ENCODE assay signal across 13 cellular contexts in genomic region chr14:99718811-99719192, GRCh38.
A peak's percentile ranks its signal among the peaks of the same experiment; 100 is the strongest.
DNase-seq lines count a peak whose midpoint lies in the region; ATAC-seq lines count a peak whose summit lies in the region.
"Had no signal": no experiment of that assay in that cellular context is flagged by ENCODE, and none has a peak within 500 bp of the region (broad histone marks: within the 10 kb centered on the region; RNA-seq: fewer than 3 reads in every experiment).

No MANE protein-coding gene starts in this region.

- DNase-seq in DMS 273 treated with DMSO at 0.1 percent for 48 hours (lab: John Stamatoyannopoulos, UW) = no peak
- no peak for DNase-seq in NCI-H1092 (lab: John Stamatoyannopoulos, UW)
- no peak for DNase-seq in effector memory CD4-positive, alpha-beta T cell
- DNase-seq: activated T-cell treated with anti-CD3 and anti-CD28 coated beads for 4 hours, adrenal gland, SW 1271, transverse colon had no signal

- no peaks in the 10 kb centered on the region for H3K27me3 ChIP-seq in BLaER1 treated with 17β-estradiol and CSF1 and Interleukin-3, amounts not matched to agents 10 nM and 100 nM
- no peaks in the 10 kb centered on the region for H3K27me3 ChIP-seq in effector memory CD4-positive, alpha-beta T cell (replicated peaks; ENCODE audit: control insufficient read depth, insufficient read depth, low read length, poor library complexity, severe bottlenecking)
- H3K27me3 ChIP-seq: adrenal gland, transverse colon had no signal

- no peaks in the 10 kb centered on the region for H4K20me1 ChIP-seq in BLaER1 treated with 17β-estradiol and CSF1 and Interleukin-3, amounts not matched to agents 10 nM and 100 nM

- no peaks in the 10 kb centered on the region for H3K9me3 ChIP-seq in BLaER1 treated with 17β-estradiol and CSF1 and Interleukin-3, amounts not matched to agents 10 nM and 100 nM (replicated peaks in 1 of 11)
- H3K9me3 ChIP-seq in effector memory CD4-positive, alpha-beta T cell (ENCODE audit: control insufficient read depth, low read length) = no peaks in the 10 kb centered on the region
- H3K9me3 ChIP-seq: A549, adrenal gland, transverse colon had no signal

- peaks cover 4 to 40% (median 36%) of the 10 kb centered on the region in 10 experiments; a peak in 18 of 20 replicates for H3K4me1 ChIP-seq in BLaER1 treated with 17β-estradiol and CSF1 and Interleukin-3, amounts not matched to agents 10 nM and 100 nM
- H3K4me1 ChIP-seq in effector memory CD4-positive, alpha-beta T cell (ENCODE audit: control insufficient read depth, insufficient read depth, low read length, poor library complexity, severe bottlenecking) = no peaks in the 10 kb centered on the region
- H3K4me1 ChIP-seq: A549, adrenal gland, transverse colon had no signal

- H3K9ac ChIP-seq in BLaER1 treated with 17β-estradiol and CSF1 and Interleukin-3, amounts not matched to agents 10 nM and 100 nM = no peak overlapping the region

- peak overlapping the region in 9 of 11 experiments; percentile 30 to 88 (median 75); a peak in 16 of 22 replicates for H3K4me2 ChIP-seq in BLaER1 treated with 17β-estradiol and CSF1 and Interleukin-3, amounts not matched to agents 10 nM and 100 nM
- H3K4me2 ChIP-seq: A549 had no signal

- H3K27ac ChIP-seq in BLaER1 treated with 17β-estradiol and CSF1 and Interleukin-3, amounts not matched to agents 10 nM and 100 nM = no peak overlapping the region
- no peak overlapping the region for H3K27ac ChIP-seq in effector memory CD4-positive, alpha-beta T cell (ENCODE audit: insufficient read depth, low read length, poor library complexity, severe bottlenecking)
- H3K27ac ChIP-seq: A549, adrenal gland, transverse colon had no signal

- no peaks in the 10 kb centered on the region for H3K36me3 ChIP-seq in BLaER1 treated with 17β-estradiol and CSF1 and Interleukin-3, amounts not matched to agents 10 nM and 100 nM
- H3K36me3 ChIP-seq in effector memory CD4-positive, alpha-beta T cell (ENCODE audit: control insufficient read depth, insufficient read depth, low read length) = no peaks in the 10 kb centered on the region
- H3K36me3 ChIP-seq: adrenal gland, transverse colon had no signal

- H3K4me3 ChIP-seq in BLaER1 treated with 17β-estradiol and CSF1 and Interleukin-3, amounts not matched to agents 10 nM and 100 nM = no peak overlapping the region
- H3K4me3 ChIP-seq in effector memory CD4-positive, alpha-beta T cell (ENCODE audit: insufficient read depth, low read depth, low read length, poor library complexity, severe bottlenecking) = no peak overlapping the region
- H3K4me3 ChIP-seq: A549, adrenal gland, transverse colon had no signal

- peak; percentile 43 for ATAC-seq in GM19035 (IDR thresholded peaks at IDR 0.05; ENCODE audit: unreplicated experiment)
- peak; percentile 46 for ATAC-seq in HG02642 (IDR thresholded peaks at IDR 0.05; ENCODE audit: poor library complexity, unreplicated experiment)
- ATAC-seq in HG03439 (IDR thresholded peaks at IDR 0.05; ENCODE audit: unreplicated experiment) = peak; percentile 36
- ATAC-seq in HG03097 (IDR thresholded peaks at IDR 0.05; ENCODE audit: low FRiP score, unreplicated experiment) = no peak
- ATAC-seq: A549 had no signal
